8 cellular contexts compared by ENCODE assay signal in the genomic region with DNA sequence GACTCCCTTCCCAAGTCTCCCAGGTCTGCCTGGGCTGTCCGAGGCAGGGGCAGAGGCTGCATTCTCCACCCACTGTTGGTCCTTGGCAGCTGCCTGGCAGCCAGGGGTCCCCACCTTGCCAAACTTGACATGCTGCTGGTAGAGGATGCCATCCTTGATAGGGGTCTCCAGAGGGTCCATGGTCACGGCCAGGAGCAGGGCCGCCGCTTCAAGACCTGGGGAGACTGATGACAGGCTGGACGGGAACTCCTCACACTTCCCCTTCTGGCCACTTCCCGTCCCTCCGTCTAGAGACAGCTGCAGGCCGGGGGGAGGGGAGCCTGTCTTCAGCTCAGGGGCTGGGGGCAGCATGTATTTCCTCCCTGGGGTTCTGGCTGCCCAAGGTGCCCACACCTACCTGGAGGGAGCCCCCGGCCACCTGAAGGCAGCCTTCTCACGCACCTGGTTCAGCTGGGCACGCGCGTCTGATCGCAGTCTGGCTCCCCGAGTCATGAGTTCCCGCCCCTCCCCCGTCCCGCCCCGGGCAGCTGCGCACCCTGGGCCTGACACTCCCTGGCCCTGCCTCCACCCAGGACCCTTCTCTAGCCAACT. TPM values are rescaled to one million over a fixed set of nuclear protein-coding genes. Genes with fewer than 3 reads are reported as not detected.
A peak's percentile ranks its signal among the peaks of the same experiment; 100 is the strongest.
DNase-seq lines count a peak whose midpoint lies in the region; ATAC-seq and TF ChIP-seq lines count a peak whose summit lies in the region.

A gene with protein sequence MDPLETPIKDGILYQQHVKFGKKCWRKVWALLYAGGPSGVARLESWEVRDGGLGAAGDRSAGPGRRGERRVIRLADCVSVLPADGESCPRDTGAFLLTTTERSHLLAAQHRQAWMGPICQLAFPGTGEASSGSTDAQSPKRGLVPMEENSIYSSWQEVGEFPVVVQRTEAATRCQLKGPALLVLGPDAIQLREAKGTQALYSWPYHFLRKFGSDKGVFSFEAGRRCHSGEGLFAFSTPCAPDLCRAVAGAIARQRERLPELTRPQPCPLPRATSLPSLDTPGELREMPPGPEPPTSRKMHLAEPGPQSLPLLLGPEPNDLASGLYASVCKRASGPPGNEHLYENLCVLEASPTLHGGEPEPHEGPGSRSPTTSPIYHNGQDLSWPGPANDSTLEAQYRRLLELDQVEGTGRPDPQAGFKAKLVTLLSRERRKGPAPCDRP (minus strand): TSS at position 466 of the 591 bp plus-strand sequence. CDS start 286 bp downstream, at position 180.

- peak within 1 kb of the TSS; percentile 29 for H3K4me3 ChIP-seq in skeletal muscle cell (ENCODE audit: low read depth, low read length)

- peak; percentile 6 for TF ChIP-seq CTCF in endothelial cell (IDR thresholded peaks at IDR 0.05; ENCODE audit: unreplicated experiment)

- no peaks in the 10 kb centered on the region for H3K9me3 Mint-ChIP-seq in endothelial cell (ENCODE audit: unreplicated experiment)

- H3K36me3 Mint-ChIP-seq in endothelial cell (ENCODE audit: low read depth, unreplicated experiment), result peaks cover 38% of the 10 kb centered on the region

- in situ Hi-C loops in KBM-7 (cut with MboI; ENCODE audit: low pct_unique_long_range_greater_than_20kb, low sequenced_read_pairs), result no loop called here

- ATAC-seq in GM19025 (IDR thresholded peaks at IDR 0.05; ENCODE audit: low read depth, unreplicated experiment) (peak; percentile 26), HG03469 (IDR thresholded peaks at IDR 0.05; ENCODE audit: unreplicated experiment) (no peak)

- peak within 1 kb of the TSS; percentile 80 for H3K4me3 Mint-ChIP-seq in endothelial cell (ENCODE audit: unreplicated experiment)

- DNase-seq in KBM-7 (peak; percentile 39), endothelial cell (ENCODE audit: low spot score) (peak; percentile 47), skeletal muscle cell (ENCODE audit: low read depth) (no peak), superior temporal gyrus (ENCODE audit: extremely low spot score) (no peak), HPDE6-E6E7 (ENCODE audit: extremely low spot score) (no peak), HT-29 (ENCODE audit: low spot score) (no peak)

- H3K27me3 Mint-ChIP-seq in endothelial cell (ENCODE audit: unreplicated experiment), result peaks cover 17% of the 10 kb centered on the region

- peak within 1 kb of the TSS; percentile 93 for H3K27ac Mint-ChIP-seq in endothelial cell (ENCODE audit: unreplicated experiment)

- H3K4me1 Mint-ChIP-seq in endothelial cell (ENCODE audit: unreplicated experiment), result peaks cover 29% of the 10 kb centered on the region

RNA-seq across cellular contexts. Expression of the gene that starts here (rescaled TPM):
- total RNA-seq in endothelial cell (ENCODE audit: unreplicated experiment), result 51.4 TPM
- total RNA-seq in HT-29 (2014; rRNA removed; shearing (Covaris generic)), result 1.6 and 1.9 TPM in 2 replicates

Comparison
In these comparisons a context has a peak if more than half of its experiments do, and no peak if none do; other contexts are left out.
1. RNA of the gene that starts here (total RNA-seq): 51.4 TPM in endothelial cell (single experiment); 1.6 to 1.9 TPM in HT-29; every median in the first group is over 10 times any median in the second.
2. DNase-seq: peak in KBM-7 (single experiment) and endothelial cell (single experiment); none in skeletal muscle cell (single experiment), superior temporal gyrus (single experiment), HPDE6-E6E7 (single experiment) and HT-29 (single experiment).